9 cellular contexts compared by ENCODE assay signal in the genomic region with DNA sequence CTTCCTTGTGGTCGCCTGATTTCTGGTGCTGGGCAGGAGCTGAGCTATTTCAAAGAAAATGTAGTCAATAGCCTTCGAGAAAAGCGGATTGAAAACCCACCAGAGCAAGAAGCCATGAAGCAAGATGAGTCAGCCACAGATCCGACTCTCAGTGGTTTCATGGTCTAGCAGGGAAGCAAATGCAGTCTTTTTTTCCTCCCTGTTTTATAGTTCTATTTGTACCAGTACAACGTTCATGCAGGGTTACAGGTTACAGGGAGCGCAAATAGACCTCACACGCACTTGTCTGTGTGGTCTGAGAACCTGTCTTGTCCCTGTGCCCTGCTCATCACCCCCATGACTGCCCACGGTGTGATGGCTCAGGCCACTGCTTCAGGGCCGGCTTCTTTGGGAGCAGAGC.
A peak's percentile ranks its signal among the peaks of the same experiment; 100 is the strongest.
DNase-seq lines count a peak whose midpoint lies in the region; ATAC-seq, FAIRE-seq and TF ChIP-seq lines count a peak whose summit lies in the region.
"Had no signal": no experiment of that assay in that cellular context is flagged by ENCODE, and none has a peak within 500 bp of the region (broad histone marks: within the 10 kb centered on the region; RNA-seq: fewer than 3 reads in every experiment).

No MANE protein-coding gene starts in this region.

- no peaks in the 10 kb centered on the region for H3K36me3 Mint-ChIP-seq in Caco-2 (ENCODE audit: insufficient read depth, unreplicated experiment)
- H3K36me3 Mint-ChIP-seq: activated naive CD4-positive, alpha-beta T cell treated with anti-CD3 and anti-CD28 coated beads, Interleukin-2, amount 10 ng/mL, durations not matched to agents 7 days and 5 days had no signal

- H3K36me3 ChIP-seq in HepG2 (replicated peaks in 1 of 2; ENCODE audit: control insufficient read depth in 1 of 2, insufficient read depth in 2 of 2, low read length in 2 of 2) (no peaks in the 10 kb centered on the region), right lobe of liver (no peaks in the 10 kb centered on the region), Caco-2 (ENCODE audit: control insufficient read depth, insufficient read depth, low read length) (no peaks in the 10 kb centered on the region), body of pancreas (replicated peaks in 1 of 2; ENCODE audit: insufficient read depth in 1 of 2, low read depth in 2 of 2) (no peaks in the 10 kb centered on the region)

- H4K20me1 ChIP-seq in HepG2 (ENCODE audit: insufficient read depth, low read length): no peaks in the 10 kb centered on the region

- no peak for DNase-seq in HepG2 (ENCODE audit: low spot score)
- DNase-seq in right lobe of liver: no peak
- DNase-seq in Caco-2: no peak
- DNase-seq in body of pancreas: no peak
- no peak for DNase-seq in NCI-H1092 (lab: John Stamatoyannopoulos, UW)
- no peak for DNase-seq in NCI-H2081 treated with DMSO at 0.1 percent for 48 hours (lab: John Stamatoyannopoulos, UW)
- DNase-seq: activated naive CD4-positive, alpha-beta T cell treated with anti-CD3 and anti-CD28 coated beads, Interleukin-2, amount 10 ng/mL, durations not matched to agents 7 days and 5 days had no signal

- no peaks in the 10 kb centered on the region for H3K27me3 Mint-ChIP-seq in Caco-2 (ENCODE audit: insufficient read depth, unreplicated experiment)

- H3K4me1 Mint-ChIP-seq in Caco-2 (ENCODE audit: low read depth, unreplicated experiment): peaks cover 6% of the 10 kb centered on the region

- peak overlapping the region; percentile 33 for H3K4me2 ChIP-seq in HepG2 (ENCODE audit: low read depth, low read length)

- TF ChIP-seq POLR2A in HepG2 (IDR thresholded peaks at IDR 0.05; ENCODE audit: insufficient read depth in 1 of 2, low read depth in 2 of 2, low read length in 2 of 2) (no peak), right lobe of liver (IDR thresholded peaks at IDR 0.05) (no peak), body of pancreas (IDR thresholded peaks at IDR 0.05) (no peak)

- TF ChIP-seq CTCF in HepG2 (CRISPR knock-in tag; IDR thresholded peaks at IDR 0.05) (no peak), right lobe of liver (IDR thresholded peaks at IDR 0.05) (no peak), Caco-2 (IDR thresholded peaks at IDR 0.05; ENCODE audit: insufficient read depth in 1 of 2, low read depth in 1 of 2, low read length in 1 of 2, severe bottlenecking in 1 of 2, unreplicated experiment in 1 of 2) (no peak), body of pancreas (IDR thresholded peaks at IDR 0.05) (no peak)

- TF ChIP-seq EP300 in HepG2 (IDR thresholded peaks at IDR 0.05; ENCODE audit: low read depth in 2 of 2, low read length in 2 of 2) (no peak), HepG2 (CRISPR knock-in tag; IDR thresholded peaks at IDR 0.05; ENCODE audit: borderline replicate concordance) (no peak)

- no peak overlapping the region for H3K9ac ChIP-seq in HepG2 (ENCODE audit: insufficient read depth, low read depth, low read length)

- H3K27ac Mint-ChIP-seq in Caco-2 (ENCODE audit: unreplicated experiment): no peak overlapping the region
- H3K27ac Mint-ChIP-seq: activated naive CD4-positive, alpha-beta T cell treated with anti-CD3 and anti-CD28 coated beads, Interleukin-2, amount 10 ng/mL, durations not matched to agents 7 days and 5 days had no signal

- no peak overlapping the region for H2AFZ ChIP-seq in HepG2 (ENCODE audit: low read length)

- H3K4me1 ChIP-seq in HepG2 (ENCODE audit: insufficient read depth, low read length) (peaks cover 14% of the 10 kb centered on the region), right lobe of liver (no peaks in the 10 kb centered on the region), Caco-2 (no peaks in the 10 kb centered on the region), body of pancreas (no peaks in the 10 kb centered on the region)

- FAIRE-seq in HepG2 (lab: Jason Lieb, UNC): no peak

- H3K27me3 ChIP-seq in HepG2 (ENCODE audit: control insufficient read depth in 1 of 2, insufficient read depth in 2 of 2, low read length in 2 of 2): peaks cover 0 to 7% of the 10 kb centered on the region in 2 experiments; a peak in 1 of 5 replicates
- H3K27me3 ChIP-seq in right lobe of liver: no peaks in the 10 kb centered on the region
- H3K27me3 ChIP-seq in Caco-2 (replicated peaks; ENCODE audit: control insufficient read depth, insufficient read depth, low read length): no peaks in the 10 kb centered on the region
- H3K27me3 ChIP-seq in body of pancreas: no peaks in the 10 kb centered on the region

- no peak overlapping the region for H3K4me3 Mint-ChIP-seq in Caco-2 (ENCODE audit: unreplicated experiment)
- H3K4me3 Mint-ChIP-seq: activated naive CD4-positive, alpha-beta T cell treated with anti-CD3 and anti-CD28 coated beads, Interleukin-2, amount 10 ng/mL, durations not matched to agents 7 days and 5 days had no signal

- BruUV-seq in HepG2 (replicated peaks; lab: Mats Ljungman, UMichigan) (no TSS peak), Caco-2 (replicated peaks; lab: Mats Ljungman, UMichigan) (no TSS peak)

- CTCF ChIA-PET in HepG2 (lab: Yijun Ruan, JAX; ENCODE audit: low intra/inter-chr PET ratio, low total read pairs): no interaction called here
- CTCF ChIA-PET in Caco-2 (lab: Charles Lee): no interaction called here

- H3K9me3 Mint-ChIP-seq in Caco-2 (ENCODE audit: unreplicated experiment): no peaks in the 10 kb centered on the region

- no peak for TF ChIP-seq RAD21 in HepG2 (CRISPR knock-in tag; IDR thresholded peaks at IDR 0.05)

- in situ Hi-C loops in HepG2 (cut with HindIII; ENCODE audit: extremely low pct_ligation_motif_present, low pct_unique_long_range_greater_than_20kb): no loop called here

- H3K9me3 ChIP-seq in HepG2 (ENCODE audit: low read length) (no peaks in the 10 kb centered on the region), right lobe of liver (no peaks in the 10 kb centered on the region), Caco-2 (no peaks in the 10 kb centered on the region), body of pancreas (no peaks in the 10 kb centered on the region)

- 41% methylated on average over 9 of the region's 9 CpGs for WGBS in HepG2 (ENCODE audit: low lambda C conversion rate)
- 84% methylated on average over 4 of the region's 9 CpGs for WGBS in right lobe of liver (ENCODE audit: insufficient coverage, low coverage, low lambda C conversion rate, missing lambda C conversion rate)
- 55 to 74% methylated on average over 9 of the region's 9 CpGs for WGBS in body of pancreas, 2 donors

- POLR2A ChIA-PET in HepG2 (lab: Yijun Ruan, JAX): no interaction called here
- POLR2A ChIA-PET in Caco-2 (lab: Charles Lee): no interaction called here

- H3K4me3 ChIP-seq in HepG2 (replicated peaks in 1 of 3; ENCODE audit: insufficient read depth in 1 of 3, low read depth in 2 of 3, low read length in 3 of 3) (no peak overlapping the region; a peak in 1 of 6 replicates), right lobe of liver (no peak overlapping the region), Caco-2 (ENCODE audit: low read depth, low read length) (no peak overlapping the region), body of pancreas (no peak overlapping the region)

- ATAC-seq in HepG2: peak; percentile 55
- no peak for ATAC-seq in right lobe of liver
- peak; percentile 93 for ATAC-seq in HG02759 (IDR thresholded peaks at IDR 0.05; ENCODE audit: unreplicated experiment)
- ATAC-seq in HG03521 (IDR thresholded peaks at IDR 0.05; ENCODE audit: unreplicated experiment): peak; percentile 69
- ATAC-seq in body of pancreas: no peak

- intact Hi-C loops in HepG2 (cut with micrococcal nuclease; ENCODE audit: unreplicated experiment): no loop called here
- intact Hi-C loops in right lobe of liver (cut with DNase I): no loop called here
- intact Hi-C loops in Caco-2 (cut with micrococcal nuclease; ENCODE audit: unreplicated experiment): no loop called here
- intact Hi-C loops in body of pancreas (cut with DNase I): no loop called here

- H3K27ac ChIP-seq in HepG2 (ENCODE audit: extremely low read length, insufficient read depth, low read length): no peak overlapping the region
- H3K27ac ChIP-seq in right lobe of liver: no peak overlapping the region
- no peak overlapping the region for H3K27ac ChIP-seq in body of pancreas

- H3K79me2 ChIP-seq in HepG2 (ENCODE audit: insufficient read depth, low read length): no peaks in the 10 kb centered on the region

TF ChIP-seq in HepG2, 621 proteins besides CTCF, POLR2A, EP300 and RAD21:
- peak; percentile 4; the same call in 1 of the 2 replicates for TF ChIP-seq GABPA (IDR thresholded peaks at IDR 0.05; ENCODE audit: low read depth, low read length)
- no peak for TF ChIP-seq GABPA (CRISPR knock-in tag; IDR thresholded peaks at IDR 0.05; ENCODE audit: low read depth)
- TF ChIP-seq MEIS2 (CRISPR knock-in tag; IDR thresholded peaks at IDR 0.05): 0 out of 2 replicates have a peak, but pooled peaks have one; percentile 4
- TF ChIP-seq, protein P1, sequence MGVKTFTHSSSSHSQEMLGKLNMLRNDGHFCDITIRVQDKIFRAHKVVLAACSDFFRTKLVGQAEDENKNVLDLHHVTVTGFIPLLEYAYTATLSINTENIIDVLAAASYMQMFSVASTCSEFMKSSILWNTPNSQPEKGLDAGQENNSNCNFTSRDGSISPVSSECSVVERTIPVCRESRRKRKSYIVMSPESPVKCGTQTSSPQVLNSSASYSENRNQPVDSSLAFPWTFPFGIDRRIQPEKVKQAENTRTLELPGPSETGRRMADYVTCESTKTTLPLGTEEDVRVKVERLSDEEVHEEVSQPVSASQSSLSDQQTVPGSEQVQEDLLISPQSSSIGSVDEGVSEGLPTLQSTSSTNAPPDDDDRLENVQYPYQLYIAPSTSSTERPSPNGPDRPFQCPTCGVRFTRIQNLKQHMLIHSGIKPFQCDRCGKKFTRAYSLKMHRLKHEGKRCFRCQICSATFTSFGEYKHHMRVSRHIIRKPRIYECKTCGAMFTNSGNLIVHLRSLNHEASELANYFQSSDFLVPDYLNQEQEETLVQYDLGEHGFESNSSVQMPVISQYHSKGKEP (CRISPR knock-in tag; IDR thresholded peaks at IDR 0.05): no peak
- TF ChIP-seq HNRNPLL (IDR thresholded peaks at IDR 0.05; ENCODE audit: low read depth, low read length, poor library complexity, severe bottlenecking): no peak

Comparison
In these comparisons a context has a peak if more than half of its experiments do, and no peak if none do; other contexts are left out.
1. ATAC-seq: peak in HepG2 (single experiment), HG02759 (single experiment) and HG03521 (single experiment); none in right lobe of liver (0 of 4) and body of pancreas (single experiment).